9 cellular contexts compared by ENCODE assay signal in the genomic region with DNA sequence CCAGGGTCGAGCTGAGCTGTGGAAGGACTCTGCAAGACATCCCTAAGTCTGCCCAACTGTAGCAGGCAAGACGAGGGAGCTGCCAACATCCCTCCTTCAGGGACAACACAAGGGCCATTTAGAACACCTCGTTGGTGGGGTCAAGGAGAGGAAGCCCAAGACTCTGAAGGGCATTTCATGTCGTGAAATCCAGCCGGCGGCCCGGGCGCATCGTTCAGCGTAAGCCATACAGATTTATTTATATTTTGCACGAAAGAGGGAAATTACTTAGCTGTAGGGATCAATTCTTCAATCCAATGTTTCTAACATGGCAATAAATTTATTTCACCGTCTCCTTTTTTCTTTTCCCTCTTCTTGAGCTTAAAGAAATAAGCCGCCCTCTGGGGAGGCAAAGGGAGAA.
"Had no signal": no experiment of that assay in that cellular context is flagged by ENCODE, and none has a peak within 500 bp of the region (broad histone marks: within the 10 kb centered on the region; RNA-seq: fewer than 3 reads in every experiment).

No MANE protein-coding gene starts in this region.

- H3K4me3 ChIP-seq: GM23248, GM23338, HAP-1 had no signal

- H2AFZ ChIP-seq: GM23248, GM23338 had no signal

- DNase-seq: GM23248, GOT3, H7, H9, HCEC 1CT, HFFc6 had no signal

- H3K4me2 ChIP-seq: GM23338 had no signal

- H3K9me3 ChIP-seq: HAP-1 had no signal

- H3K9ac ChIP-seq: GM23248 had no signal

- H3K36me3 ChIP-seq: HAP-1 had no signal

- H3K4me1 ChIP-seq: HAP-1 had no signal

- ATAC-seq: GM23338, HCT116 had no signal

- H3K27ac ChIP-seq: GM23248 had no signal
